ENCODE assay signal across 15 cellular contexts in genomic region chr10:13907570-13907969, GRCh38.
A peak's percentile ranks its signal among the peaks of the same experiment; 100 is the strongest.
DNase-seq lines count a peak whose midpoint lies in the region; ATAC-seq and TF ChIP-seq lines count a peak whose summit lies in the region.
"Had no signal": no experiment of that assay in that cellular context is flagged by ENCODE, and none has a peak within 500 bp of the region (broad histone marks: within the 10 kb centered on the region; RNA-seq: fewer than 3 reads in every experiment).

No MANE protein-coding gene starts in this region.

- H3K4me3 ChIP-seq in neuronal stem cell (ENCODE audit: low read length in 2 of 2), result no peak overlapping the region
- no peak overlapping the region for H3K4me3 ChIP-seq in right atrium auricular region
- H3K4me3 ChIP-seq: HAP-1 had no signal

- no peak overlapping the region for H2AK5ac ChIP-seq in neuronal stem cell (ENCODE audit: low read depth, low read length)

- peaks cover 9% of the 10 kb centered on the region for H3K27me3 Mint-ChIP-seq in stimulated activated naive CD8-positive, alpha-beta T cell treated with anti-CD3 and anti-CD28 coated beads, Interleukin-15, amount 100 ng/mL, for 72 hours
- H3K27me3 Mint-ChIP-seq: CD8-positive, alpha-beta memory T cell had no signal

- no peak overlapping the region for H3K4ac ChIP-seq in neuronal stem cell (ENCODE audit: low read length)

- WGBS in neuronal stem cell (ENCODE audit: extremely low coverage in 2 of 2, insufficient read length in 2 of 2, insufficient replicate concordance in 1 of 2), 2 donors, result no CpG with 5 or more reads among the region's 6 CpGs

- no peak overlapping the region for H2BK15ac ChIP-seq in neuronal stem cell (ENCODE audit: low read length)

- no peak overlapping the region for H3K14ac ChIP-seq in neuronal stem cell (ENCODE audit: low read length)

- H3K27ac Mint-ChIP-seq in stimulated activated naive CD8-positive, alpha-beta T cell treated with anti-CD3 and anti-CD28 coated beads, Interleukin-15, amount 100 ng/mL, for 72 hours, result no peak overlapping the region
- H3K27ac Mint-ChIP-seq: CD8-positive, alpha-beta memory T cell; HFFc6 had no signal

- H3K9me3 ChIP-seq in neuronal stem cell (replicated peaks in 1 of 2; ENCODE audit: control insufficient read depth in 2 of 2, insufficient read depth in 1 of 2, low read depth in 1 of 2, low read length in 2 of 2) (peaks cover 0 to 1% of the 10 kb centered on the region in 2 donors), right atrium auricular region (no peaks in the 10 kb centered on the region)
- H3K9me3 ChIP-seq: Caco-2, HAP-1 had no signal

- H3K4me1 Mint-ChIP-seq in stimulated activated naive CD8-positive, alpha-beta T cell treated with anti-CD3 and anti-CD28 coated beads, Interleukin-15, amount 100 ng/mL, for 72 hours, result no peaks in the 10 kb centered on the region
- H3K4me1 Mint-ChIP-seq: CD8-positive, alpha-beta memory T cell had no signal

- no peak overlapping the region for H4K91ac ChIP-seq in neuronal stem cell (ENCODE audit: low read depth, low read length, poor library complexity)

- H2BK12ac ChIP-seq in neuronal stem cell (ENCODE audit: low read length), result no peak overlapping the region

- no peak overlapping the region for H3K4me2 ChIP-seq in neuronal stem cell (ENCODE audit: insufficient read depth, low read length, poor library complexity, severe bottlenecking)

- H2BK5ac ChIP-seq in neuronal stem cell (ENCODE audit: low read length), result no peak overlapping the region

- H3K4me1 ChIP-seq in neuronal stem cell (ENCODE audit: control insufficient read depth in 2 of 2, insufficient read depth in 1 of 2, low read depth in 1 of 2, low read length in 2 of 2), result peaks cover 5 to 7% of the 10 kb centered on the region in 2 donors
- peaks cover 0 to 5% of the 10 kb centered on the region in 2 donors for H3K4me1 ChIP-seq in right atrium auricular region
- H3K4me1 ChIP-seq: Caco-2, HAP-1 had no signal

- no peaks in the 10 kb centered on the region for H3K9me3 Mint-ChIP-seq in stimulated activated naive CD8-positive, alpha-beta T cell treated with anti-CD3 and anti-CD28 coated beads, Interleukin-15, amount 100 ng/mL, for 72 hours
- H3K9me3 Mint-ChIP-seq: CD8-positive, alpha-beta memory T cell; HFFc6 had no signal

- no peak overlapping the region for H2AFZ ChIP-seq in neuronal stem cell (ENCODE audit: low read length)

- H3K27me3 ChIP-seq in neuronal stem cell (ENCODE audit: control insufficient read depth in 3 of 3, insufficient read depth in 3 of 3, low read depth in 1 of 3, low read length in 3 of 3) (no peaks in the 10 kb centered on the region), right atrium auricular region (no peaks in the 10 kb centered on the region)

- H3K36me3 ChIP-seq in neuronal stem cell (replicated peaks in 1 of 2; ENCODE audit: control insufficient read depth in 2 of 2, insufficient read depth in 2 of 2, low read length in 2 of 2), result no peaks in the 10 kb centered on the region
- H3K36me3 ChIP-seq in right atrium auricular region, result no peaks in the 10 kb centered on the region
- H3K36me3 ChIP-seq: HAP-1 had no signal

- ATAC-seq in stimulated activated naive CD8-positive, alpha-beta T cell treated with anti-CD3 and anti-CD28 coated beads, Interleukin-15, Interleukin-2, amounts not matched to agents 100 U/mL and 50 U/mL, for 24 hours, result peak; percentile 46
- ATAC-seq in stimulated activated naive CD8-positive, alpha-beta T cell treated with anti-CD3 and anti-CD28 coated beads, Interleukin-15, amount 100 ng/mL, for 72 hours, result no peak
- ATAC-seq in GM21737 (IDR thresholded peaks at IDR 0.05; ENCODE audit: unreplicated experiment), result no peak

- no peak for TF ChIP-seq CTCF in right atrium auricular region (IDR thresholded peaks at IDR 0.05)

- H3K9ac ChIP-seq in neuronal stem cell (ENCODE audit: low read depth, low read length, poor library complexity), result no peak overlapping the region

- H2BK120ac ChIP-seq in neuronal stem cell (ENCODE audit: low read depth, low read length), result no peak overlapping the region

- no peak overlapping the region for H3K23ac ChIP-seq in neuronal stem cell (ENCODE audit: low read depth, low read length, poor library complexity)

- H3K4me3 Mint-ChIP-seq in stimulated activated naive CD8-positive, alpha-beta T cell treated with anti-CD3 and anti-CD28 coated beads, Interleukin-15, amount 100 ng/mL, for 72 hours, result no peak overlapping the region
- H3K4me3 Mint-ChIP-seq: CD14-positive monocyte; CD8-positive, alpha-beta memory T cell; HFFc6 had no signal

- DNase-seq in stimulated activated naive CD8-positive, alpha-beta T cell treated with anti-CD3 and anti-CD28 coated beads, Interleukin-15, Interleukin-2, amounts not matched to agents 100 U/mL and 50 U/mL, for 24 hours, result no peak
- DNase-seq in stimulated activated naive CD8-positive, alpha-beta T cell treated with anti-CD3 and anti-CD28 coated beads, Interleukin-15, amount 100 ng/mL, for 72 hours, result no peak
- peak; percentile 43 for DNase-seq in NCI-H510A treated with DMSO at 0.1 percent for 48 hours (lab: John Stamatoyannopoulos, UW)
- no peak for DNase-seq in neuronal stem cell (ENCODE audit: low spot score)
- DNase-seq in pons (ENCODE audit: low spot score), result no peak
- DNase-seq in right atrium auricular region (ENCODE audit: low spot score), result no peak
- DNase-seq: Caco-2; CD8-positive, alpha-beta memory T cell; DMS79; HFFc6 had no signal

- peak overlapping the region; percentile 52 for H3K18ac ChIP-seq in neuronal stem cell (ENCODE audit: low read length)

- no peaks in the 10 kb centered on the region for H3K79me1 ChIP-seq in neuronal stem cell (ENCODE audit: low read depth, low read length)

- H4K8ac ChIP-seq in neuronal stem cell (ENCODE audit: low read depth, low read length), result no peak overlapping the region

- H3K27ac ChIP-seq in neuronal stem cell (replicated peaks; ENCODE audit: low read length), result no peak overlapping the region
- H3K27ac ChIP-seq in right atrium auricular region, result no peak overlapping the region
- H3K27ac ChIP-seq: 22Rv1, HL-60 had no signal
